9 cellular contexts compared by ENCODE assay signal in genomic region chr1:43858324-43858723, GRCh38.
DNase-seq lines count a peak whose midpoint lies in the region; TF ChIP-seq lines count a peak whose summit lies in the region.
"Had no signal": no experiment of that assay in that cellular context is flagged by ENCODE, and none has a peak within 500 bp of the region (broad histone marks: within the 10 kb centered on the region; RNA-seq: fewer than 3 reads in every experiment).

No MANE protein-coding gene starts in this region.

- peak overlapping the region; percentile 30 for H3K27ac ChIP-seq in HUES48 (ENCODE audit: low read depth, low read length)

- DNase-seq in A172 (ENCODE audit: low spot score) (peak; percentile 98), astrocyte of the hippocampus (ENCODE audit: low read depth, low spot score) (peak; percentile 98), kidney glomerular epithelial cell (lab: John Stamatoyannopoulos, UW) (peak; percentile 91), 8988T (no peak), lower leg skin (ENCODE audit: low spot score in 2 of 2) (no peak)
- DNase-seq in activated CD4-positive, CD25-positive, alpha-beta regulatory T cell (lab: John Stamatoyannopoulos, UW), result no peak
- no peak for DNase-seq in stimulated activated CD8-positive, alpha-beta memory T cell treated with anti-CD3 and anti-CD28 coated beads, Interleukin-4, amount 100 ng/mL, for 48 hours
- DNase-seq: DMS153 had no signal

- no peak for TF ChIP-seq POLR2A in lower leg skin (IDR thresholded peaks at IDR 0.05)

- TF ChIP-seq CTCF in lower leg skin (IDR thresholded peaks at IDR 0.05), result no peak

- H3K4me1 ChIP-seq in HUES48 (ENCODE audit: control insufficient read depth, insufficient read depth, low read length), result peaks cover 11% of the 10 kb centered on the region

- no peak overlapping the region for H3K9ac ChIP-seq in HUES48 (ENCODE audit: low read depth, low read length)

- intact Hi-C loops in lower leg skin (cut with DNase I; ENCODE audit: low total_unique reads), result no loop called here

- no peaks in the 10 kb centered on the region for H3K36me3 ChIP-seq in HUES48 (ENCODE audit: control insufficient read depth, insufficient read depth, low read length)

- H3K27me3 ChIP-seq in HUES48 (ENCODE audit: control insufficient read depth, insufficient read depth, low read length), result no peaks in the 10 kb centered on the region

- H3K4me3 ChIP-seq in HUES48 (ENCODE audit: low read depth, low read length) (no peak overlapping the region), lower leg skin (ENCODE audit: low read depth, poor library complexity, severe bottlenecking) (no peak overlapping the region)

- H3K9me3 ChIP-seq in HUES48 (ENCODE audit: control insufficient read depth, insufficient read depth, low read length), result no peaks in the 10 kb centered on the region

- 13 to 23% methylated on average over 2 of the region's 2 CpGs for WGBS in lower leg skin, 2 donors

Comparison
In these comparisons a context has a peak if more than half of its experiments do, and no peak if none do; other contexts are left out.
1. DNase-seq: peak in A172 (single experiment), astrocyte of the hippocampus (single experiment) and kidney glomerular epithelial cell (single experiment); none in activated CD4-positive, CD25-positive, alpha-beta regulatory T cell (0 of 4), stimulated activated CD8-positive, alpha-beta memory T cell treated with anti-CD3 and anti-CD28 coated beads, Interleukin-4, amount 100 ng/mL, for 48 hours (single experiment), 8988T (single experiment) and lower leg skin (0 of 2).